18 cellular contexts compared by ENCODE assay signal in the genomic region with DNA sequence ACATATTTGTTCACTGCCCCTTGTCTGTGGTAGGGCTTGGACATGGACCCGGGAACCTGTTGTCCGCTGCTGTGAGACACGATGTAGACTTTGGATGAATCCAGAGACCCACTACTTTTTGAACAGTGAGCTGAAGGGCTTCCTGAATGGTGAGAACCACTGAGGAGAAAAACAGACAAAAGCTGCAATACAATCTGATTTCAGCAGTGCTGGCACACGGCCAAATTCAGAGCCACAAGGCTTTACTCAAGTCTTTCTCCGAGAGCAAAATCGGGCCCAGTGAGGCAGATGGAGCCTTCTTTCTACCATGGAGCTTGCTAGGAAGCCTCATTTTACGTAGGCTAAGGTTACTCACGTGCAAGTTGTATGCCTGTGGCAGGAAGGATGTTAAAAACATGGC.
A peak's percentile ranks its signal among the peaks of the same experiment; 100 is the strongest.
DNase-seq lines count a peak whose midpoint lies in the region; ATAC-seq and TF ChIP-seq lines count a peak whose summit lies in the region.
"Had no signal": no experiment of that assay in that cellular context is flagged by ENCODE, and none has a peak within 500 bp of the region (broad histone marks: within the 10 kb centered on the region; RNA-seq: fewer than 3 reads in every experiment).

No MANE protein-coding gene starts in this region.

- H3K9ac ChIP-seq in fibroblast of lung (ENCODE audit: insufficient read depth, low read length), result no peak overlapping the region

- no peak overlapping the region for H2AFZ ChIP-seq in fibroblast of lung (ENCODE audit: low read length)

- no peak overlapping the region for H3K4me2 ChIP-seq in fibroblast of lung (ENCODE audit: extremely low read depth, insufficient read depth, low read length)

- H3K36me3 ChIP-seq in SJCRH30, result no peaks in the 10 kb centered on the region
- no peaks in the 10 kb centered on the region for H3K36me3 ChIP-seq in fibroblast of lung (ENCODE audit: control insufficient read depth, insufficient read depth, low read length)

- TF ChIP-seq CTCF in fibroblast of lung (conservative IDR thresholded peaks at IDR 0.05 in 1 of 2, IDR thresholded peaks at IDR 0.05 in 1 of 2; ENCODE audit: low read depth in 1 of 2, low read length in 2 of 2), result no peak

- DNase-seq in NCI-H2227 (lab: John Stamatoyannopoulos, UW; ENCODE audit: unreplicated experiment) (peak; percentile 29), NCI-H2227 treated with DMSO at 0.1 percent for 48 hours (lab: John Stamatoyannopoulos, UW) (no peak), SJCRH30 (peak; percentile 9 to 44), fibroblast of lung (ENCODE audit: low read depth in 2 of 2) (peak; percentile 11 to 40), sciatic nerve (ENCODE audit: low spot score) (peak; percentile 75), NCI-H146 treated with DMSO at 0.1 percent for 48 hours (lab: John Stamatoyannopoulos, UW; ENCODE audit: unreplicated experiment) (no peak)
- no peak for DNase-seq in stimulated activated CD4-positive, alpha-beta T cell treated with anti-CD3 and anti-CD28 coated beads, Interleukin-15, amount 100 ng/mL, for 24 hours
- DNase-seq: activated CD4-positive, alpha-beta T cell treated with anti-CD3 and anti-CD28 coated beads, Interleukin-2, amount 10 ng/mL, durations not matched to agents 24 days and 14 days; activated gamma-delta T cell treated with Interleukin-2 at 50 U/mL for 16 hours; CD4-positive, alpha-beta T cell; erythroblast; natural killer cell; NCI-H1436 treated with DMSO at 0.1 percent for 48 hours; stimulated activated naive CD8-positive, alpha-beta T cell treated with anti-CD3 and anti-CD28 coated beads, Interleukin-15, Interleukin-2, amounts not matched to agents 100 U/mL and 50 U/mL, for 24 hours; trophoblast cell had no signal

- H3K9me3 ChIP-seq in SJCRH30 (replicated peaks) (no peaks in the 10 kb centered on the region), fibroblast of lung (ENCODE audit: control insufficient read depth, insufficient read depth, low read depth, low read length) (no peaks in the 10 kb centered on the region)
- H3K9me3 ChIP-seq: psoas muscle had no signal

- H3K27ac ChIP-seq in SJCRH30 (no peak overlapping the region), fibroblast of lung (ENCODE audit: insufficient read depth, low read length) (no peak overlapping the region)
- H3K27ac ChIP-seq: psoas muscle had no signal

- H3K27me3 ChIP-seq in SJCRH30, result no peaks in the 10 kb centered on the region
- no peaks in the 10 kb centered on the region for H3K27me3 ChIP-seq in fibroblast of lung (ENCODE audit: control insufficient read depth, insufficient read depth, low read length)

- ATAC-seq in sciatic nerve (peak; percentile 9), HG02840 (IDR thresholded peaks at IDR 0.05; ENCODE audit: low FRiP score, unreplicated experiment) (no peak)
- ATAC-seq: HCT116; natural killer cell; stimulated activated naive CD8-positive, alpha-beta T cell treated with anti-CD3 and anti-CD28 coated beads, Interleukin-15, Interleukin-2, amounts not matched to agents 100 U/mL and 50 U/mL, for 24 hours had no signal

- no peaks in the 10 kb centered on the region for H4K20me1 ChIP-seq in fibroblast of lung (ENCODE audit: control insufficient read depth, extremely low read depth, insufficient read depth, low read length)

- H3K4me1 ChIP-seq in SJCRH30, result no peaks in the 10 kb centered on the region
- H3K4me1 ChIP-seq in fibroblast of lung (ENCODE audit: control insufficient read depth, extremely low read depth, insufficient read depth, low read length), result no peaks in the 10 kb centered on the region

- no peak overlapping the region for H3K4me3 ChIP-seq in SJCRH30
- H3K4me3 ChIP-seq in fibroblast of lung (replicated peaks in 1 of 4; ENCODE audit: control extremely low read depth in 1 of 4, insufficient read depth in 1 of 4, low read depth in 3 of 4, low read length in 4 of 4), result no peak overlapping the region

- intact Hi-C loops in sciatic nerve (cut with DNase I), result no loop called here

- no peaks in the 10 kb centered on the region for H3K79me2 ChIP-seq in fibroblast of lung (ENCODE audit: control insufficient read depth, insufficient read depth, low read length)

Comparison
In these comparisons a context has a peak if more than half of its experiments do, and no peak if none do; other contexts are left out.
1. DNase-seq: peak in NCI-H2227 (single experiment), SJCRH30 (2 of 2), fibroblast of lung (2 of 2) and sciatic nerve (single experiment); none in NCI-H2227 treated with DMSO at 0.1 percent for 48 hours (single experiment), NCI-H146 treated with DMSO at 0.1 percent for 48 hours (single experiment) and stimulated activated CD4-positive, alpha-beta T cell treated with anti-CD3 and anti-CD28 coated beads, Interleukin-15, amount 100 ng/mL, for 24 hours (single experiment).